Comparison of ENCODE assay signal across 19 cellular contexts in genomic region chr11:33135216-33135615, GRCh38. TPM values are rescaled to one million over a fixed set of nuclear protein-coding genes. Genes with fewer than 3 reads are reported as not detected.
DNase-seq lines count a peak whose midpoint lies in the region; ATAC-seq, FAIRE-seq and TF ChIP-seq lines count a peak whose summit lies in the region.
"Had no signal": no experiment of that assay in that cellular context is flagged by ENCODE, and none has a peak within 500 bp of the region (broad histone marks: within the 10 kb centered on the region; RNA-seq: fewer than 3 reads in every experiment).

No MANE protein-coding gene starts in this region.

- H3K36me3 Mint-ChIP-seq in activated naive CD8-positive, alpha-beta T cell, result peaks cover 2% of the 10 kb centered on the region
- peaks cover 13% of the 10 kb centered on the region for H3K36me3 Mint-ChIP-seq in activated naive CD8-positive, alpha-beta T cell treated with anti-CD3 and anti-CD28 coated beads, Interleukin-2, amount 50 U/mL, for 24 hours (ENCODE audit: low read depth)
- peaks cover 3% of the 10 kb centered on the region for H3K36me3 Mint-ChIP-seq in stimulated activated memory B cell treated with anti-CD40 and anti-IgM and Interleukin-4, amounts not matched to agents 10 μg/mL and 1 μg/mL and 100 μg/mL, for 72 hours

- H3K4me1 Mint-ChIP-seq in activated naive CD8-positive, alpha-beta T cell (ENCODE audit: low read depth), result peaks cover 13% of the 10 kb centered on the region
- no peaks in the 10 kb centered on the region for H3K4me1 Mint-ChIP-seq in activated naive CD8-positive, alpha-beta T cell treated with anti-CD3 and anti-CD28 coated beads, Interleukin-2, amount 50 U/mL, for 24 hours
- no peaks in the 10 kb centered on the region for H3K4me1 Mint-ChIP-seq in stimulated activated memory B cell treated with anti-CD40 and anti-IgM and Interleukin-4, amounts not matched to agents 10 μg/mL and 1 μg/mL and 100 μg/mL, for 72 hours

- TF ChIP-seq POLR2A in body of pancreas (IDR thresholded peaks at IDR 0.05), result no peak
- TF ChIP-seq POLR2A in GM12891 (IDR thresholded peaks at IDR 0.05; ENCODE audit: low read depth, low read length), result no peak

- no peak overlapping the region for H3K4me3 Mint-ChIP-seq in activated naive CD8-positive, alpha-beta T cell
- H3K4me3 Mint-ChIP-seq in activated naive CD8-positive, alpha-beta T cell treated with anti-CD3 and anti-CD28 coated beads, Interleukin-2, amount 50 U/mL, for 24 hours, result no peak overlapping the region
- no peak overlapping the region for H3K4me3 Mint-ChIP-seq in stimulated activated memory B cell treated with anti-CD40 and anti-IgM and Interleukin-4, amounts not matched to agents 10 μg/mL and 1 μg/mL and 100 μg/mL, for 72 hours
- H3K4me3 Mint-ChIP-seq: activated CD8-positive, alpha-beta memory T cell treated with anti-CD3 and anti-CD28 coated beads, Interleukin-2, amount 10 ng/mL, durations not matched to agents 7 days and 5 days; activated naive CD8-positive, alpha-beta T cell treated with anti-CD3 and anti-CD28 coated beads for 36 hours had no signal

- DNase-seq in activated naive CD8-positive, alpha-beta T cell treated with anti-CD3 and anti-CD28 coated beads, Interleukin-2, amount 50 U/mL, for 24 hours, result no peak
- peak; percentile 71 for DNase-seq in astrocyte of the hippocampus (ENCODE audit: low read depth, low spot score)
- no peak for DNase-seq in body of pancreas
- no peak for DNase-seq in coronary artery (ENCODE audit: low spot score)
- no peak for DNase-seq in GM12891 (ENCODE audit: insufficient read length, low spot score)
- DNase-seq: activated CD8-positive, alpha-beta memory T cell treated with anti-CD3 and anti-CD28 coated beads, Interleukin-2, amount 10 ng/mL, durations not matched to agents 7 days and 5 days; activated naive CD8-positive, alpha-beta T cell treated with anti-CD3 and anti-CD28 coated beads for 36 hours; DND-41; dorsolateral prefrontal cortex; glutamatergic neuron; KG1; left ventricle myocardium superior; NCI-H1694; NCI-H748 treated with DMSO at 0.1 percent for 48 hours; stimulated activated CD4-positive, alpha-beta T cell treated with anti-CD3 and anti-CD28 coated beads, Interleukin-15, amount 100 ng/mL, for 24 hours; trophoblast cell had no signal

- 83 to 95% methylated on average over 1 of the region's 1 CpG for WGBS in body of pancreas, 2 donors

- H3K4me3 ChIP-seq in iPS-20b (ENCODE audit: low read length) (no peak overlapping the region), body of pancreas (no peak overlapping the region), coronary artery (no peak overlapping the region)

- H3K9me3 Mint-ChIP-seq in activated naive CD8-positive, alpha-beta T cell (ENCODE audit: low read depth), result no peaks in the 10 kb centered on the region
- no peaks in the 10 kb centered on the region for H3K9me3 Mint-ChIP-seq in activated naive CD8-positive, alpha-beta T cell treated with anti-CD3 and anti-CD28 coated beads, Interleukin-2, amount 50 U/mL, for 24 hours
- H3K9me3 Mint-ChIP-seq in stimulated activated memory B cell treated with anti-CD40 and anti-IgM and Interleukin-4, amounts not matched to agents 10 μg/mL and 1 μg/mL and 100 μg/mL, for 72 hours, result no peaks in the 10 kb centered on the region
- H3K9me3 Mint-ChIP-seq: activated naive CD8-positive, alpha-beta T cell treated with anti-CD3 and anti-CD28 coated beads for 36 hours had no signal

- intact Hi-C loops in body of pancreas (cut with DNase I), result no loop called here

- no peaks in the 10 kb centered on the region for H3K9me3 ChIP-seq in iPS-20b (ENCODE audit: insufficient read depth, low read depth, low read length)
- no peaks in the 10 kb centered on the region for H3K9me3 ChIP-seq in body of pancreas

- H3K36me3 ChIP-seq in iPS-20b (ENCODE audit: insufficient read depth, low read depth, low read length) (peaks cover 44% of the 10 kb centered on the region), body of pancreas (replicated peaks in 1 of 2; ENCODE audit: insufficient read depth in 1 of 2, low read depth in 2 of 2) (peaks cover 0 to 2% of the 10 kb centered on the region in 2 donors)

- H3K27ac Mint-ChIP-seq in activated naive CD8-positive, alpha-beta T cell, result peak overlapping the region; percentile 11
- no peak overlapping the region for H3K27ac Mint-ChIP-seq in activated naive CD8-positive, alpha-beta T cell treated with anti-CD3 and anti-CD28 coated beads, Interleukin-2, amount 50 U/mL, for 24 hours
- no peak overlapping the region for H3K27ac Mint-ChIP-seq in stimulated activated memory B cell treated with anti-CD40 and anti-IgM and Interleukin-4, amounts not matched to agents 10 μg/mL and 1 μg/mL and 100 μg/mL, for 72 hours
- H3K27ac Mint-ChIP-seq: activated CD8-positive, alpha-beta memory T cell treated with anti-CD3 and anti-CD28 coated beads, Interleukin-2, amount 10 ng/mL, durations not matched to agents 7 days and 5 days; activated naive CD8-positive, alpha-beta T cell treated with anti-CD3 and anti-CD28 coated beads for 36 hours had no signal

- H3K4me1 ChIP-seq in iPS-20b (ENCODE audit: insufficient read depth, low read length) (peaks cover 27% of the 10 kb centered on the region), body of pancreas (no peaks in the 10 kb centered on the region)

- FAIRE-seq in GM12891 (lab: Jason Lieb, UNC), result no peak

- TF ChIP-seq CTCF in body of pancreas (IDR thresholded peaks at IDR 0.05) (no peak), coronary artery (IDR thresholded peaks at IDR 0.05) (no peak)

- H3K9ac ChIP-seq in iPS-20b (ENCODE audit: low read depth, low read length), result 0 out of 2 replicates have a peak overlapping the region, but pooled peaks have one; percentile 13

- H3K27ac ChIP-seq in iPS-20b (ENCODE audit: low read length), result no peak overlapping the region
- H3K27ac ChIP-seq in body of pancreas, result no peak overlapping the region
- H3K27ac ChIP-seq in coronary artery, result no peak overlapping the region
- H3K27ac ChIP-seq: dorsolateral prefrontal cortex had no signal

- ATAC-seq in activated naive CD8-positive, alpha-beta T cell treated with anti-CD3 and anti-CD28 coated beads, Interleukin-2, amount 50 U/mL, for 24 hours, result no peak
- no peak for ATAC-seq in body of pancreas
- ATAC-seq in stimulated activated memory B cell treated with anti-CD40 and anti-IgM and Interleukin-4, amounts not matched to agents 10 μg/mL and 1 μg/mL and 100 μg/mL, for 72 hours, result no peak
- ATAC-seq: activated CD8-positive, alpha-beta memory T cell treated with anti-CD3 and anti-CD28 coated beads, Interleukin-2, amount 10 ng/mL, durations not matched to agents 7 days and 5 days; left ventricle myocardium superior had no signal

- no peaks in the 10 kb centered on the region for H3K27me3 Mint-ChIP-seq in activated naive CD8-positive, alpha-beta T cell
- no peaks in the 10 kb centered on the region for H3K27me3 Mint-ChIP-seq in activated naive CD8-positive, alpha-beta T cell treated with anti-CD3 and anti-CD28 coated beads, Interleukin-2, amount 50 U/mL, for 24 hours
- H3K27me3 Mint-ChIP-seq in stimulated activated memory B cell treated with anti-CD40 and anti-IgM and Interleukin-4, amounts not matched to agents 10 μg/mL and 1 μg/mL and 100 μg/mL, for 72 hours, result no peaks in the 10 kb centered on the region
- H3K27me3 Mint-ChIP-seq: activated CD8-positive, alpha-beta memory T cell treated with anti-CD3 and anti-CD28 coated beads, Interleukin-2, amount 10 ng/mL, durations not matched to agents 7 days and 5 days; activated naive CD8-positive, alpha-beta T cell treated with anti-CD3 and anti-CD28 coated beads for 36 hours had no signal

- no peaks in the 10 kb centered on the region for H3K27me3 ChIP-seq in iPS-20b (ENCODE audit: insufficient read depth, low read length)
- no peaks in the 10 kb centered on the region for H3K27me3 ChIP-seq in body of pancreas
- H3K27me3 ChIP-seq: dorsolateral prefrontal cortex had no signal

TF ChIP-seq in GM12891, 5 proteins besides CTCF, POLR2A, EP300 and RAD21:
- TF ChIP-seq SPI1 (IDR thresholded peaks at IDR 0.05; ENCODE audit: low read depth, low read length) (no peak), POLR2AphosphoS5 (IDR thresholded peaks at IDR 0.05; ENCODE audit: low read depth, low read length) (no peak), PAX5 (IDR thresholded peaks at IDR 0.05; ENCODE audit: insufficient read depth, low read length, severe bottlenecking) (no peak), TAF1 (IDR thresholded peaks at IDR 0.05; ENCODE audit: low read depth, low read length) (no peak), POU2F2 (IDR thresholded peaks at IDR 0.05; ENCODE audit: low read depth, low read length) (no peak)

RNA-seq across cellular contexts. Expression of gene CSTF3, which starts 26.1 kb away (rescaled TPM):
- total RNA-seq in body of pancreas, result 10 to 100 TPM in 1 of 2 donors, 1 to 10 TPM in 1; 8.9 to 20.5 TPM
- polyA plus RNA-seq in GM12891 (2012; ENCODE audit: low read depth, missing spikeins), result 39.4 TPM
